Comparison of ENCODE assay signal across 10 cellular contexts in genomic region chr7:156969972-156970420, GRCh38. TPM values are rescaled to one million over a fixed set of nuclear protein-coding genes. Genes with fewer than 3 reads are reported as not detected.
DNase-seq lines count a peak whose midpoint lies in the region; ATAC-seq and TF ChIP-seq lines count a peak whose summit lies in the region.
"Had no signal": no experiment of that assay in that cellular context is flagged by ENCODE, and none has a peak within 500 bp of the region (broad histone marks: within the 10 kb centered on the region; RNA-seq: fewer than 3 reads in every experiment).

No MANE protein-coding gene starts in this region.

- no peak for TF ChIP-seq POLR2A in heart left ventricle (IDR thresholded peaks at IDR 0.05)
- no peak for TF ChIP-seq POLR2A in Peyer's patch (IDR thresholded peaks at IDR 0.05)
- no peak for TF ChIP-seq POLR2A in vagina (IDR thresholded peaks at IDR 0.05)

- H3K9me3 ChIP-seq in heart left ventricle (no peaks in the 10 kb centered on the region), Peyer's patch (no peaks in the 10 kb centered on the region), vagina (no peaks in the 10 kb centered on the region)

- no peak overlapping the region for H3K4me3 ChIP-seq in heart left ventricle
- no peak overlapping the region for H3K4me3 ChIP-seq in Peyer's patch
- H3K4me3 ChIP-seq in fibroblast of pulmonary artery (replicated peaks; ENCODE audit: low read depth, low read length), result no peak overlapping the region
- no peak overlapping the region for H3K4me3 ChIP-seq in vagina

- H3K27me3 ChIP-seq in heart left ventricle (no peaks in the 10 kb centered on the region), Peyer's patch (no peaks in the 10 kb centered on the region), vagina (no peaks in the 10 kb centered on the region)

- ATAC-seq in heart left ventricle (no peak), GM18909 (IDR thresholded peaks at IDR 0.05; ENCODE audit: poor library complexity, unreplicated experiment) (no peak)

- H3K36me3 ChIP-seq in heart left ventricle (peaks cover 0 to 89% (median 66%) of the 10 kb centered on the region in 9 donors), Peyer's patch (peaks cover 0 to 62% (median 0%) of the 10 kb centered on the region in 3 donors), vagina (peaks cover 0 to 28% of the 10 kb centered on the region in 2 donors)

- TF ChIP-seq CTCF in heart left ventricle (IDR thresholded peaks at IDR 0.05) (peak in 9 of 12 donors; percentile 9 to 52 (median 44)), Peyer's patch (IDR thresholded peaks at IDR 0.05) (peak in 4 of 6 experiments; percentile 36 to 50 (median 47)), fibroblast of pulmonary artery (IDR thresholded peaks at IDR 0.05; ENCODE audit: low read length, missing control alignments) (peak; percentile 22), vagina (IDR thresholded peaks at IDR 0.05) (peak in 2 of 3 experiments; percentile 22 to 25)

- H3K4me1 ChIP-seq in heart left ventricle (no peaks in the 10 kb centered on the region), Peyer's patch (no peaks in the 10 kb centered on the region), vagina (no peaks in the 10 kb centered on the region)

- WGBS in heart left ventricle, 4 donors, result 67 to 81% (median 79%) methylated on average over 3 of the region's 3 CpGs

- intact Hi-C loops in heart left ventricle (cut with DNase I) (loop anchor here in 5 of 10 donors (5.0 to 10.0 kb wide), 3 partner anchors 285 to 305 kb away; no protein-coding TSS in a partner anchor), cardiac septum (cut with DNase I) (loop anchor here (10.0 kb wide), 1 partner anchor 305 kb away; no protein-coding TSS in a partner anchor), vagina (cut with DNase I) (loop anchor here (10.0 kb wide), 1 partner anchor 305 kb away; no protein-coding TSS in a partner anchor)

- H3K27ac ChIP-seq in heart left ventricle (no peak overlapping the region), Peyer's patch (no peak overlapping the region), vagina (no peak overlapping the region)

- DNase-seq in heart left ventricle (no peak), cardiac septum (ENCODE audit: low spot score) (no peak), Peyer's patch (no peak), fibroblast of pulmonary artery (ENCODE audit: low read depth) (peak; percentile 32), vagina (ENCODE audit: extremely low spot score in 2 of 2) (no peak), MV-4-11 (lab: John Stamatoyannopoulos, UW) (no peak)
- no peak for DNase-seq in stimulated activated CD4-positive, alpha-beta T cell treated with anti-CD3 and anti-CD28 coated beads, Interleukin-4, amount 100 ng/mL, for 4 hours
- DNase-seq: activated naive CD8-positive, alpha-beta T cell treated with anti-CD3 and anti-CD28 coated beads for 36 hours; KG1 had no signal

RNA-seq across cellular contexts. Expression of gene NOM1, which starts 20.5 kb away (rescaled TPM):
- total RNA-seq in heart left ventricle (10 to 100 TPM in 3 of 9 donors, 1 to 10 TPM in 6; 6.0 to 12.2 (median 9.1) TPM), cardiac septum (13.0 TPM), Peyer's patch (10 to 100 TPM in 3 of 4 donors, 1 to 10 TPM in 1; 8.1 to 77.6 (median 26.7) TPM), vagina (28.5 TPM)
- polyA plus RNA-seq in heart left ventricle, result 1 to 10 TPM; 6.6 to 9.0 TPM

RNA-seq across cellular contexts. Expression of gene MNX1, which starts 40.5 kb away (rescaled TPM):
- not detected for total RNA-seq in heart left ventricle
- polyA plus RNA-seq in heart left ventricle, result not detected
- not detected for total RNA-seq in cardiac septum
- 10 to 100 TPM in 3 of 4 donors, 1 to 10 TPM in 1; 7.4 to 41.9 (median 16.9) TPM for total RNA-seq in Peyer's patch
- total RNA-seq in vagina, result not detected
- total RNA-seq: activated naive CD8-positive, alpha-beta T cell treated with anti-CD3 and anti-CD28 coated beads for 36 hours had no signal
